13 cellular contexts compared by ENCODE assay signal in genomic region chr20:10281911-10282310, GRCh38.
DNase-seq lines count a peak whose midpoint lies in the region; ATAC-seq and TF ChIP-seq lines count a peak whose summit lies in the region.
"Had no signal": no experiment of that assay in that cellular context is flagged by ENCODE, and none has a peak within 500 bp of the region (broad histone marks: within the 10 kb centered on the region; RNA-seq: fewer than 3 reads in every experiment).

No MANE protein-coding gene starts in this region.

- 60% methylated on average over 2 of the region's 2 CpGs for WGBS in mesenchymal stem cell
- 58 to 74% (median 64%) methylated on average over 2 of the region's 2 CpGs for WGBS in heart left ventricle, 4 donors

- H3K27ac ChIP-seq in HEK293 (ENCODE audit: extremely low read depth, low read depth, low read length) (no peak overlapping the region), SK-N-MC (peak overlapping the region; percentile 98), mesenchymal stem cell (ENCODE audit: low read length, poor library complexity, severe bottlenecking) (no peak overlapping the region), heart left ventricle (no peak overlapping the region)

- H3K9me3 ChIP-seq in HEK293 (ENCODE audit: control insufficient read depth, insufficient read depth, low read depth, low read length) = no peaks in the 10 kb centered on the region
- H3K9me3 ChIP-seq in SK-N-MC (ENCODE audit: low read depth, low read length) = no peaks in the 10 kb centered on the region
- H3K9me3 ChIP-seq in mesenchymal stem cell (ENCODE audit: control insufficient read depth, low read length) = no peaks in the 10 kb centered on the region
- H3K9me3 ChIP-seq in heart left ventricle = no peaks in the 10 kb centered on the region

- H3K4me3 ChIP-seq in HEK293 (ENCODE audit: low read depth, low read length) (no peak overlapping the region), SK-N-MC (peak overlapping the region; percentile 65), mesenchymal stem cell (ENCODE audit: insufficient read depth in 1 of 2, low read depth in 1 of 2, low read length in 2 of 2) (no peak overlapping the region), heart left ventricle (no peak overlapping the region), H7 (ENCODE audit: insufficient read depth, low read depth, low read length) (no peak overlapping the region)

- H3K27me3 Mint-ChIP-seq in osteocyte (ENCODE audit: unreplicated experiment) = no peaks in the 10 kb centered on the region

- intact Hi-C loops in heart left ventricle (cut with DNase I) = no loop called here

- no peaks in the 10 kb centered on the region for H3K36me3 ChIP-seq in HEK293 (ENCODE audit: control insufficient read depth in 2 of 2, insufficient read depth in 1 of 2, low read length in 2 of 2)
- H3K36me3 ChIP-seq in SK-N-MC (ENCODE audit: insufficient read depth, low read length) = no peaks in the 10 kb centered on the region
- H3K36me3 ChIP-seq in mesenchymal stem cell (ENCODE audit: control insufficient read depth in 1 of 2, insufficient read depth in 2 of 2, low read depth in 1 of 2, low read length in 2 of 2) = no peaks in the 10 kb centered on the region
- no peaks in the 10 kb centered on the region for H3K36me3 ChIP-seq in heart left ventricle
- no peaks in the 10 kb centered on the region for H3K36me3 ChIP-seq in H7 (replicated peaks; ENCODE audit: control insufficient read depth, insufficient read depth, low read length)

- H3K79me1 ChIP-seq in mesenchymal stem cell (replicated peaks; ENCODE audit: low read length, poor library complexity, severe bottlenecking) = no peaks in the 10 kb centered on the region

- TF ChIP-seq CTCF in HEK293 (tag by site-specific recombination; IDR thresholded peaks at IDR 0.05) (no peak), osteocyte (IDR thresholded peaks at IDR 0.05) (no peak), heart left ventricle (IDR thresholded peaks at IDR 0.05) (no peak)

- H2BK120ac ChIP-seq in mesenchymal stem cell (ENCODE audit: low read depth, low read length) = no peak overlapping the region

- CTCF ChIA-PET in HEK293 (lab: Yijun Ruan, JAX) = no interaction called here

- H3K4ac ChIP-seq in mesenchymal stem cell (ENCODE audit: low read depth in 1 of 2, low read length in 2 of 2) = no peak overlapping the region

- DNase-seq in SK-N-MC (ENCODE audit: low read depth, low spot score) = peak; percentile 85
- DNase-seq in mesenchymal stem cell = no peak
- no peak for DNase-seq in osteocyte (ENCODE audit: extremely low spot score, unreplicated experiment)
- DNase-seq in NCI-H774 (lab: John Stamatoyannopoulos, UW) = no peak
- DNase-seq in heart left ventricle = no peak
- no peak for DNase-seq in H7
- DNase-seq: CD8-positive, alpha-beta T cell; COR-L47; DMS153; DND-41; GDM1 had no signal

- no peak overlapping the region for H3K23ac ChIP-seq in mesenchymal stem cell (ENCODE audit: low read length in 2 of 2)

- H3K36me3 Mint-ChIP-seq in osteocyte (ENCODE audit: unreplicated experiment) = no peaks in the 10 kb centered on the region
- H3K36me3 Mint-ChIP-seq: CD14-positive monocyte; CD8-positive, alpha-beta T cell had no signal

- H3K4me2 ChIP-seq in mesenchymal stem cell (ENCODE audit: low read length, poor library complexity, severe bottlenecking) = no peak overlapping the region

- no peak for ATAC-seq in heart left ventricle
- ATAC-seq: CD8-positive, alpha-beta T cell had no signal

- no peak overlapping the region for H2BK15ac ChIP-seq in mesenchymal stem cell (ENCODE audit: low read depth, poor library complexity, severe bottlenecking)

- peaks cover 24% of the 10 kb centered on the region for H3K4me1 Mint-ChIP-seq in osteocyte (ENCODE audit: unreplicated experiment)
- H3K4me1 Mint-ChIP-seq: CD14-positive monocyte had no signal

- H3K27ac Mint-ChIP-seq in osteocyte (ENCODE audit: unreplicated experiment) = no peak overlapping the region
- H3K27ac Mint-ChIP-seq: CD14-positive monocyte; CD8-positive, alpha-beta T cell had no signal

- peaks cover 0 to 17% of the 10 kb centered on the region in 2 experiments for H3K27me3 ChIP-seq in mesenchymal stem cell (ENCODE audit: control insufficient read depth in 1 of 2, insufficient read depth in 1 of 2, low read length in 2 of 2)
- peaks cover 0 to 20% (median 2%) of the 10 kb centered on the region in 9 donors for H3K27me3 ChIP-seq in heart left ventricle
- H3K27me3 ChIP-seq in H7 (ENCODE audit: control insufficient read depth, insufficient read depth, low read length) = no peaks in the 10 kb centered on the region

- H2AK5ac ChIP-seq in mesenchymal stem cell (ENCODE audit: low read length, severe bottlenecking) = no peak overlapping the region

- no peaks in the 10 kb centered on the region for H3K9me3 Mint-ChIP-seq in osteocyte (ENCODE audit: unreplicated experiment)
- H3K9me3 Mint-ChIP-seq: CD8-positive, alpha-beta T cell had no signal

- no peak overlapping the region for H3K14ac ChIP-seq in mesenchymal stem cell (ENCODE audit: low read length in 2 of 2)

- H3K4me1 ChIP-seq in HEK293 (ENCODE audit: control insufficient read depth, insufficient read depth, low read length) (peaks cover 4% of the 10 kb centered on the region; the same call in 1 of the 2 replicates), mesenchymal stem cell (ENCODE audit: control insufficient read depth, insufficient read depth, low read depth, low read length) (no peaks in the 10 kb centered on the region), heart left ventricle (no peaks in the 10 kb centered on the region)

- POLR2A ChIA-PET in HEK293 (lab: Yijun Ruan, JAX) = no interaction called here

- no peak overlapping the region for H2BK5ac ChIP-seq in mesenchymal stem cell (ENCODE audit: low read depth, low read length, poor library complexity, severe bottlenecking)

- no peak overlapping the region for H3K4me3 Mint-ChIP-seq in osteocyte (ENCODE audit: unreplicated experiment)
- H3K4me3 Mint-ChIP-seq: CD14-positive monocyte; CD8-positive, alpha-beta T cell had no signal

- TF ChIP-seq POLR2A in heart left ventricle (IDR thresholded peaks at IDR 0.05) = no peak

- no peak overlapping the region for H2BK12ac ChIP-seq in mesenchymal stem cell (ENCODE audit: low read length in 2 of 2)

- no peak overlapping the region for H4K8ac ChIP-seq in mesenchymal stem cell (ENCODE audit: low read length)

- peak overlapping the region; percentile 23 for H2AFZ ChIP-seq in mesenchymal stem cell (ENCODE audit: low read depth, low read length)

- H4K91ac ChIP-seq in mesenchymal stem cell (ENCODE audit: low read length) = no peak overlapping the region

- H3K9ac ChIP-seq in SK-N-MC (ENCODE audit: insufficient read length) (peak overlapping the region; percentile 65), mesenchymal stem cell (ENCODE audit: low read length) (no peak overlapping the region)

- H3K18ac ChIP-seq in mesenchymal stem cell (ENCODE audit: low read depth in 1 of 2, low read length in 2 of 2) = no peak overlapping the region

TF ChIP-seq in HEK293, 187 proteins besides CTCF, POLR2A, EP300 and RAD21:
- peak; percentile 61; the same call in 1 of the 2 replicates for TF ChIP-seq ZNF366 (tag by site-specific recombination; conservative IDR thresholded peaks at IDR 0.05)
- TF ChIP-seq ZNF521 (tag by site-specific recombination; IDR thresholded peaks at IDR 0.05) = no peak
